10 cellular contexts compared by ENCODE assay signal in the genomic region with DNA sequence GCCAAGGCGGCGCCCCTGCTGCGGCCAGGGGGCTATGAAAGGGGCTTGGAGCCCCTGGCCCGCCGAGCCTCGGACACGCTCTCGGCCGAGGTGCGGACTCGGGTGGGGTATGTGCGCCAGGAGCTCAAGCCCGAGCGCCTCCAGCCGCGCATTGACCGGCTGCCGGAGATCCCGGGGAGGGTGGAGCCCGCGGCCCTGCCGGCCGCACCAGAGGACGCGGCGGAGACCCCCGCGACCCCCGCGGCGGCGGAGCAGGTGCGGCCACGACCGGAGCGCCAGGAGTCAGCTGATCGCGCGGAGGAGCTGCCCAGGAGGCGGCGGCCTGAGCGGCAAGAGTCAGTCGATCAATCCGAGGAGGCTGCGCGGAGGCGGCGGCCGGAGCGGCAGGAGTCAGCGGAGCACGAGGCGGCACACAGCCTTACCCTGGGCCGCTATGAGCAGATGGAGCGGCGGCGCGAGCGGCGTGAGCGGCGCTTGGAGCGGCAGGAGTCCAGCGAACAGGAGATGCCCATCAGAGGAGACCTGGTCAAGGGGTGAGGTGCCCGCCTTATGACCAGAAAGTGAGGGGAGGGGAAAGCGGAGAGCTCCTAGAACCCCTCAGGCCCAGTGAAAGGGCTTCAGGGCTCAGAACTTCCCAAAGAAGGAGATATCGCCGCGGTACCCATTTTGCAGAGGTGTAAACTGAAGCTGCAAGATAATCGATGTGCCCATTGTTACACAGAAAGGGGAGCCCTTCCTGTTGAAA. TPM values are rescaled to one million over a fixed set of nuclear protein-coding genes. Genes with fewer than 3 reads are reported as not detected.
DNase-seq lines count a peak whose midpoint lies in the region; ATAC-seq and TF ChIP-seq lines count a peak whose summit lies in the region.
"Had no signal": no experiment of that assay in that cellular context is flagged by ENCODE, and none has a peak within 500 bp of the region (broad histone marks: within the 10 kb centered on the region; RNA-seq: fewer than 3 reads in every experiment).

No MANE protein-coding gene starts in this region.

- H3K27ac Mint-ChIP-seq in activated T-helper 17 cell treated with anti-CD3 and anti-CD28 coated beads, Interleukin-2, amount 50 U/mL, for 72 hours, result no peak overlapping the region

- no peak for TF ChIP-seq CTCF in GM10266 (IDR thresholded peaks at IDR 0.05; ENCODE audit: control insufficient read depth, insufficient read depth, low read depth, missing control alignments)

- H3K4me2 ChIP-seq in skeletal muscle satellite cell (ENCODE audit: low read length), result peak overlapping the region; percentile 87

- DNase-seq in GM10266 (ENCODE audit: extremely low spot score) (peak; percentile 13), anterior cingulate cortex (lab: John Stamatoyannopoulos, UW) (no peak), pons (ENCODE audit: low spot score) (no peak), NCI-H1105 (lab: John Stamatoyannopoulos, UW) (no peak)
- DNase-seq: activated CD4-positive, alpha-beta T cell treated with anti-CD3 and anti-CD28 coated beads for 1 hour; EL; NCI-H1694 treated with DMSO at 0.1 percent for 48 hours had no signal

- H3K9me3 ChIP-seq in iPS-15b (ENCODE audit: control insufficient read depth, insufficient read depth, low read length) (no peaks in the 10 kb centered on the region), skeletal muscle satellite cell (replicated peaks; ENCODE audit: low read length) (no peaks in the 10 kb centered on the region)

- H3K4me1 Mint-ChIP-seq in activated T-helper 17 cell treated with anti-CD3 and anti-CD28 coated beads, Interleukin-2, amount 50 U/mL, for 72 hours, result peaks cover 11% of the 10 kb centered on the region

- peaks cover 5% of the 10 kb centered on the region for H3K9me3 Mint-ChIP-seq in activated T-helper 17 cell treated with anti-CD3 and anti-CD28 coated beads, Interleukin-2, amount 50 U/mL, for 72 hours

- H3K36me3 ChIP-seq in iPS-15b (ENCODE audit: control insufficient read depth, insufficient read depth, low read length), result no peaks in the 10 kb centered on the region
- H3K36me3 ChIP-seq in skeletal muscle satellite cell (ENCODE audit: insufficient read depth, low read length), result no peaks in the 10 kb centered on the region

- H3K27me3 ChIP-seq in iPS-15b (ENCODE audit: control insufficient read depth, insufficient read depth, low read length) (peaks cover 64% of the 10 kb centered on the region), skeletal muscle satellite cell (ENCODE audit: control insufficient read depth, insufficient read depth, low read length) (peaks cover 30% of the 10 kb centered on the region)

- H3K4me1 ChIP-seq in iPS-15b (ENCODE audit: control insufficient read depth, insufficient read depth, low read length) (no peaks in the 10 kb centered on the region), skeletal muscle satellite cell (ENCODE audit: control insufficient read depth, insufficient read depth, low read length) (peaks cover 14% of the 10 kb centered on the region)

- H3K27me3 Mint-ChIP-seq in activated T-helper 17 cell treated with anti-CD3 and anti-CD28 coated beads, Interleukin-2, amount 50 U/mL, for 72 hours, result peaks cover 10% of the 10 kb centered on the region

- no peak for ATAC-seq in activated T-helper 17 cell treated with anti-CD3 and anti-CD28 coated beads, Interleukin-2, amount 50 U/mL, for 72 hours (replicated peaks)

- H3K36me3 Mint-ChIP-seq in activated T-helper 17 cell treated with anti-CD3 and anti-CD28 coated beads, Interleukin-2, amount 50 U/mL, for 72 hours (ENCODE audit: low read depth), result no peaks in the 10 kb centered on the region

- H3K4me3 Mint-ChIP-seq in activated T-helper 17 cell treated with anti-CD3 and anti-CD28 coated beads, Interleukin-2, amount 50 U/mL, for 72 hours, result peak overlapping the region; percentile 16

- H3K9ac ChIP-seq in iPS-15b (ENCODE audit: low read depth, low read length), result no peak overlapping the region
- no peak overlapping the region for H3K9ac ChIP-seq in skeletal muscle satellite cell (ENCODE audit: low read depth, low read length)

- H3K4me3 ChIP-seq in iPS-15b (ENCODE audit: low read depth, low read length), result peak overlapping the region; percentile 49
- H3K4me3 ChIP-seq in skeletal muscle satellite cell (ENCODE audit: low read length), result peak overlapping the region; percentile 61

RNA-seq across cellular contexts. Expression of a gene that starts 8.8 kb away (rescaled TPM):
- total RNA-seq in activated T-helper 17 cell treated with anti-CD3 and anti-CD28 coated beads, Interleukin-2, amount 50 U/mL, for 72 hours, result 100 to 1,000 TPM; 113 to 126 TPM
- total RNA-seq in skeletal muscle satellite cell (2012; rRNA removed), result 15.7 and 15.9 TPM in 2 replicates

RNA-seq across cellular contexts. Expression of a gene that starts 33.2 kb away (rescaled TPM):
- total RNA-seq in activated T-helper 17 cell treated with anti-CD3 and anti-CD28 coated beads, Interleukin-2, amount 50 U/mL, for 72 hours, result 100 to 1,000 TPM; 117 to 331 TPM
- 12.7 and 19.5 TPM in 2 replicates for total RNA-seq in skeletal muscle satellite cell (2012; rRNA removed)
